ENCODE assay signal across 14 cellular contexts in genomic region chr11:45913514-45913913, GRCh38. TPM values are rescaled to one million over a fixed set of nuclear protein-coding genes. Genes with fewer than 3 reads are reported as not detected.
DNase-seq lines count a peak whose midpoint lies in the region; ATAC-seq and TF ChIP-seq lines count a peak whose summit lies in the region.
"Had no signal": no experiment of that assay in that cellular context is flagged by ENCODE, and none has a peak within 500 bp of the region (broad histone marks: within the 10 kb centered on the region; RNA-seq: fewer than 3 reads in every experiment).

No MANE protein-coding gene starts in this region.

- peaks cover 5% of the 10 kb centered on the region for H3K36me3 Mint-ChIP-seq in activated naive CD8-positive, alpha-beta T cell treated with anti-CD3 and anti-CD28 coated beads for 36 hours
- H3K36me3 Mint-ChIP-seq in activated naive CD8-positive, alpha-beta T cell treated with anti-CD3 and anti-CD28 coated beads, Interleukin-2, amount 50 U/mL, for 24 hours (ENCODE audit: low read depth): peaks cover 12% of the 10 kb centered on the region
- H3K36me3 Mint-ChIP-seq in T-helper 17 cell (ENCODE audit: low read depth): peaks cover 4% of the 10 kb centered on the region
- peaks cover 7% of the 10 kb centered on the region for H3K36me3 Mint-ChIP-seq in mesothelial cell of epicardium
- H3K36me3 Mint-ChIP-seq: CD4-positive, CD25-positive, alpha-beta regulatory T cell had no signal

- peaks cover 9% of the 10 kb centered on the region for H3K4me1 Mint-ChIP-seq in activated naive CD8-positive, alpha-beta T cell treated with anti-CD3 and anti-CD28 coated beads for 36 hours
- H3K4me1 Mint-ChIP-seq in activated naive CD8-positive, alpha-beta T cell treated with anti-CD3 and anti-CD28 coated beads, Interleukin-2, amount 50 U/mL, for 24 hours: peaks cover 22% of the 10 kb centered on the region
- H3K4me1 Mint-ChIP-seq in T-helper 17 cell: peaks cover 23% of the 10 kb centered on the region
- H3K4me1 Mint-ChIP-seq in mesothelial cell of epicardium: peaks cover 10% of the 10 kb centered on the region

- H3K4me3 ChIP-seq in NT2/D1 (ENCODE audit: insufficient read length, low read depth): no peak overlapping the region
- H3K4me3 ChIP-seq in right lobe of liver: peak overlapping the region in 2 of 3 donors; percentile 1 to 47
- H3K4me3 ChIP-seq: BLaER1 treated with 17β-estradiol and CSF1 and Interleukin-3, amounts not matched to agents 10 nM and 100 nM had no signal

- no peak for DNase-seq in activated naive CD8-positive, alpha-beta T cell treated with anti-CD3 and anti-CD28 coated beads for 36 hours
- no peak for DNase-seq in activated naive CD8-positive, alpha-beta T cell treated with anti-CD3 and anti-CD28 coated beads, Interleukin-2, amount 50 U/mL, for 24 hours
- DNase-seq in NT2/D1 (ENCODE audit: low read depth, low spot score) (no peak), T-helper 17 cell (no peak), right lobe of liver (peak; percentile 75 to 93 (median 90)), mesothelial cell of epicardium (ENCODE audit: low spot score in 2 of 2, unreplicated experiment in 2 of 2) (no peak), epidermal melanocyte (ENCODE audit: insufficient read length, low spot score) (no peak)
- DNase-seq: CD4-positive, CD25-positive, alpha-beta regulatory T cell; CD8-positive, alpha-beta memory T cell; COR-L47; H9 had no signal

- H3K4me3 Mint-ChIP-seq in activated naive CD8-positive, alpha-beta T cell treated with anti-CD3 and anti-CD28 coated beads for 36 hours: no peak overlapping the region
- H3K4me3 Mint-ChIP-seq in activated naive CD8-positive, alpha-beta T cell treated with anti-CD3 and anti-CD28 coated beads, Interleukin-2, amount 50 U/mL, for 24 hours: no peak overlapping the region
- H3K4me3 Mint-ChIP-seq in T-helper 17 cell: peak overlapping the region; percentile 12
- H3K4me3 Mint-ChIP-seq in mesothelial cell of epicardium: no peak overlapping the region
- H3K4me3 Mint-ChIP-seq: B cell, H9 had no signal

- H3K36me3 ChIP-seq in NT2/D1 (ENCODE audit: insufficient read depth, insufficient read length, low read length): peaks cover 69% of the 10 kb centered on the region
- H3K36me3 ChIP-seq in right lobe of liver: peaks cover 0 to 56% (median 13%) of the 10 kb centered on the region in 4 donors

- H3K9me3 ChIP-seq in NT2/D1 (ENCODE audit: insufficient read depth, low read length): no peaks in the 10 kb centered on the region
- H3K9me3 ChIP-seq in T-helper 17 cell (ENCODE audit: control insufficient read depth, low read length, poor library complexity, severe bottlenecking): no peaks in the 10 kb centered on the region
- no peaks in the 10 kb centered on the region for H3K9me3 ChIP-seq in right lobe of liver
- H3K9me3 ChIP-seq: BLaER1 treated with 17β-estradiol and CSF1 and Interleukin-3, amounts not matched to agents 10 nM and 100 nM had no signal

- peak overlapping the region; percentile 7 for H3K9ac ChIP-seq in NT2/D1 (ENCODE audit: insufficient read length, low read depth)

- ATAC-seq in activated naive CD8-positive, alpha-beta T cell treated with anti-CD3 and anti-CD28 coated beads, Interleukin-2, amount 50 U/mL, for 24 hours: no peak
- no peak for ATAC-seq in T-helper 17 cell
- peak; percentile 55 to 72 (median 58) for ATAC-seq in right lobe of liver

- TF ChIP-seq CTCF in right lobe of liver (IDR thresholded peaks at IDR 0.05) (no peak), mesothelial cell of epicardium (IDR thresholded peaks at IDR 0.05; ENCODE audit: unreplicated experiment) (no peak)

- no peak for TF ChIP-seq POLR2A in right lobe of liver (IDR thresholded peaks at IDR 0.05)

- H3K27me3 ChIP-seq in NT2/D1 (ENCODE audit: insufficient read depth, insufficient read length) (no peaks in the 10 kb centered on the region), right lobe of liver (no peaks in the 10 kb centered on the region)
- H3K27me3 ChIP-seq: BLaER1 treated with 17β-estradiol and CSF1 and Interleukin-3, amounts not matched to agents 10 nM and 100 nM had no signal

- WGBS in right lobe of liver (ENCODE audit: insufficient coverage, low coverage, low lambda C conversion rate, missing lambda C conversion rate): 80% methylated on average over 1 of the region's 19 CpGs

- H3K9me3 Mint-ChIP-seq in activated naive CD8-positive, alpha-beta T cell treated with anti-CD3 and anti-CD28 coated beads for 36 hours: no peaks in the 10 kb centered on the region
- no peaks in the 10 kb centered on the region for H3K9me3 Mint-ChIP-seq in activated naive CD8-positive, alpha-beta T cell treated with anti-CD3 and anti-CD28 coated beads, Interleukin-2, amount 50 U/mL, for 24 hours
- no peaks in the 10 kb centered on the region for H3K9me3 Mint-ChIP-seq in mesothelial cell of epicardium
- H3K9me3 Mint-ChIP-seq: CD4-positive, CD25-positive, alpha-beta regulatory T cell; CD8-positive, alpha-beta memory T cell; H9 had no signal

- H3K4me1 ChIP-seq in NT2/D1 (ENCODE audit: insufficient read depth, insufficient read length): peaks cover 13% of the 10 kb centered on the region
- H3K4me1 ChIP-seq in right lobe of liver: peaks cover 0 to 45% (median 19%) of the 10 kb centered on the region in 4 donors

- peak overlapping the region; percentile 36 to 89 (median 51) for H3K27ac ChIP-seq in right lobe of liver
- H3K27ac ChIP-seq: BLaER1 treated with 17β-estradiol and CSF1 and Interleukin-3, amounts not matched to agents 10 nM and 100 nM had no signal

- H3K27ac Mint-ChIP-seq in activated naive CD8-positive, alpha-beta T cell treated with anti-CD3 and anti-CD28 coated beads for 36 hours: peak overlapping the region; percentile 60
- no peak overlapping the region for H3K27ac Mint-ChIP-seq in activated naive CD8-positive, alpha-beta T cell treated with anti-CD3 and anti-CD28 coated beads, Interleukin-2, amount 50 U/mL, for 24 hours
- H3K27ac Mint-ChIP-seq in T-helper 17 cell: peak overlapping the region; percentile 11
- H3K27ac Mint-ChIP-seq in mesothelial cell of epicardium: no peak overlapping the region
- H3K27ac Mint-ChIP-seq: B cell; CD4-positive, CD25-positive, alpha-beta regulatory T cell; H9 had no signal

- intact Hi-C loops in right lobe of liver (cut with DNase I): no loop called here

- H3K27me3 Mint-ChIP-seq in activated naive CD8-positive, alpha-beta T cell treated with anti-CD3 and anti-CD28 coated beads for 36 hours: no peaks in the 10 kb centered on the region
- H3K27me3 Mint-ChIP-seq in activated naive CD8-positive, alpha-beta T cell treated with anti-CD3 and anti-CD28 coated beads, Interleukin-2, amount 50 U/mL, for 24 hours: no peaks in the 10 kb centered on the region
- H3K27me3 Mint-ChIP-seq in T-helper 17 cell: no peaks in the 10 kb centered on the region
- H3K27me3 Mint-ChIP-seq in mesothelial cell of epicardium (ENCODE audit: low read depth): no peaks in the 10 kb centered on the region
- H3K27me3 Mint-ChIP-seq: B cell; CD8-positive, alpha-beta memory T cell had no signal

RNA-seq across cellular contexts. Expression of gene PEX16, which starts 4.2 kb away (rescaled TPM):
- total RNA-seq in activated naive CD8-positive, alpha-beta T cell treated with anti-CD3 and anti-CD28 coated beads for 36 hours: 10 to 100 TPM; 34.8 to 43.5 TPM
- total RNA-seq in T-helper 17 cell (10 to 100 TPM; 59.1 to 64.2 TPM), right lobe of liver (10 to 100 TPM; 17.9 to 36.7 (median 32.4) TPM), mesothelial cell of epicardium (19.8 to 23.1 TPM (median 20.7 TPM) in 3 replicates)

RNA-seq across cellular contexts. Expression of gene FREY1, which starts 6.4 kb away (rescaled TPM):
- total RNA-seq in activated naive CD8-positive, alpha-beta T cell treated with anti-CD3 and anti-CD28 coated beads for 36 hours: under 1 TPM; 0.60 to 0.80 TPM
- total RNA-seq in T-helper 17 cell (1 to 10 TPM; 3.1 to 3.2 TPM), right lobe of liver (under 1 TPM in 3 of 6 experiments, not detected in 3; 0.40 to 0.90 (median 0.42) TPM), mesothelial cell of epicardium (2.3 to 3.9 TPM (median 3.4 TPM) in 3 replicates)

RNA-seq across cellular contexts. Expression of gene LARGE2, which starts 8.9 kb away (rescaled TPM):
- total RNA-seq in activated naive CD8-positive, alpha-beta T cell treated with anti-CD3 and anti-CD28 coated beads for 36 hours: 1 to 10 TPM; 1.2 to 1.5 TPM
- total RNA-seq in T-helper 17 cell (1 to 10 TPM; 3.9 to 7.9 TPM), right lobe of liver (1 to 10 TPM in 5 of 6 experiments, under 1 TPM in 1; 0.43 to 3.5 (median 2.4) TPM), mesothelial cell of epicardium (5.0 to 6.0 TPM (median 5.2 TPM) in 3 replicates)
- total RNA-seq: A172 had no signal

RNA-seq across cellular contexts. Expression of gene MAPK8IP1, which starts 28.1 kb away (rescaled TPM):
- under 1 TPM; 0.54 to 0.56 TPM for total RNA-seq in activated naive CD8-positive, alpha-beta T cell treated with anti-CD3 and anti-CD28 coated beads for 36 hours
- 10 to 100 TPM in 1 of 2 donors, 1 to 10 TPM in 1; 7.6 to 10.2 TPM for total RNA-seq in T-helper 17 cell
- total RNA-seq in right lobe of liver: 1 to 10 TPM; 1.7 to 6.2 (median 2.6) TPM
- total RNA-seq in mesothelial cell of epicardium: 11.5 to 13.8 TPM (median 12.7 TPM) in 3 replicates

Comparison
In these comparisons a context has a peak if more than half of its experiments do, and no peak if none do; other contexts are left out.
1. H3K27ac Mint-ChIP-seq: peak in activated naive CD8-positive, alpha-beta T cell treated with anti-CD3 and anti-CD28 coated beads for 36 hours (single experiment) and T-helper 17 cell (single experiment); none in activated naive CD8-positive, alpha-beta T cell treated with anti-CD3 and anti-CD28 coated beads, Interleukin-2, amount 50 U/mL, for 24 hours (single experiment) and mesothelial cell of epicardium (single experiment).
2. DNase-seq: peak in right lobe of liver (3 of 3); none in activated naive CD8-positive, alpha-beta T cell treated with anti-CD3 and anti-CD28 coated beads for 36 hours (single experiment), activated naive CD8-positive, alpha-beta T cell treated with anti-CD3 and anti-CD28 coated beads, Interleukin-2, amount 50 U/mL, for 24 hours (single experiment), NT2/D1 (single experiment), T-helper 17 cell (0 of 3), mesothelial cell of epicardium (0 of 2) and epidermal melanocyte (single experiment).
3. ATAC-seq: peak in right lobe of liver (4 of 4); none in activated naive CD8-positive, alpha-beta T cell treated with anti-CD3 and anti-CD28 coated beads, Interleukin-2, amount 50 U/mL, for 24 hours (single experiment) and T-helper 17 cell (single experiment).